Comparison of ENCODE assay signal across 29 cellular contexts in the genomic region with DNA sequence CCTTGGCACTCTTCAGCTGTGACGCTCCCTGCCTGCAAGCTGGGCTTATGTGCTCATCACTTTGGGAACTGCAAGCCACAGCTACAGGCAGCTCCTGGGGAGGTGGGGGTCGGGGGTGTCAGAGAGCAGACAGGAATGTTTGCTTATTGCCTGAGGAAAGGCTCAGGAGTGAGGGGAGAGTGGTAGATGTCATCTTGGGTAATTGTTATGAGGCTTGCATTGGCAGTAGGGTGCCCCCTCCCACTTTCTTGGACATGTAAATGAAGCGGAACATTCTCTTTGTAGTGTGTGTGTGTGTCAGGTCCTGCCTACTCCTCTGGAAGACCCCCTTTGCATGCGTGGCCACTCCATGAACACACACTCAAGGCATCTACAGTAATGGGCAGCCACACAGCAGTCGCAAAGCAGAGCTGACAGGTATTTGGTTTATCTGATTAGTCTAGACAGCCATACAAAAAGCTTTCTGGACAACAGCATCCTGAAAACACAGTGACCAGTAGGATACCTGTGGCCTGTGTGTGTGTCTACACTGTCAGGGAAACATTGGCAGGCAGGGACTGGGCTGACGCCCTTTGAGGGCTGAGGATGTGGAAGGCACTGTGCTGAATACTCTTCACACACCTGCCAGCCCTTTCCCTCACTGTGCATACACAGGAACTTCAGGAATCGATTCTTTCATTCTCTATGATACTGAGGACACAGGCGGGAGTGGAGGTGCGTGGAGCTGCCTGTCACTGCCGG. TPM values are rescaled to one million over a fixed set of nuclear protein-coding genes. Genes with fewer than 3 reads are reported as not detected.
"Had no signal": no experiment of that assay in that cellular context is flagged by ENCODE, and none has a peak within 500 bp of the region (broad histone marks: within the 10 kb centered on the region; RNA-seq: fewer than 3 reads in every experiment).

No MANE protein-coding gene starts in this region.

- H3K9me3 ChIP-seq: ascending aorta, body of pancreas, Peyer's patch, SJSA1 had no signal

- H3K9ac ChIP-seq: KMS-11 had no signal

- H3K27me3 ChIP-seq: ascending aorta, body of pancreas, Peyer's patch, SJSA1 had no signal

- H3K4me2 ChIP-seq: KMS-11 had no signal

- DNase-seq: activated CD4-positive, alpha-beta T cell treated with anti-CD3 and anti-CD28 coated beads for 48 hours; activated CD4-positive, alpha-beta T cell treated with anti-CD3 and anti-CD28 coated beads, Interleukin-2, amount 50 U/mL, for 4 hours; activated CD4-positive, CD25-positive, alpha-beta regulatory T cell treated with anti-CD3 and anti-CD28 coated beads, Interleukin-2, amount 50 U/mL, for 72 hours; activated CD8-positive, alpha-beta memory T cell treated with anti-CD3 and anti-CD28 coated beads, Interleukin-2, amount 10 ng/mL, durations not matched to agents 7 days and 5 days; activated effector memory CD4-positive, alpha-beta T cell treated with Interleukin-2 at 50 U/mL for 16 hours; activated naive CD4-positive, alpha-beta T cell; activated naive CD8-positive, alpha-beta T cell treated with anti-CD3 and anti-CD28 coated beads, Interleukin-2, amount 50 U/mL, for 24 hours; activated T-cell treated with anti-CD3 and anti-CD28 coated beads, Interleukin-2, amount 50 U/mL, for 24 hours; amniotic stem cell; body of pancreas; central memory CD4-positive, alpha-beta T cell; NCI-H1092; NCI-H1417; NCI-H2029; NCI-H2107; NCI-H2171 treated with DMSO at 0.1 percent for 48 hours; NCI-H226; NCI-H510A treated with DMSO at 0.1 percent for 48 hours; NCI-H69; NK-92 treated with Interleukin-12 subunit alpha and Interleukin-12 subunit beta, amount 100 ng/mL, for 24 hours; Peyer's patch; Right ventricle myocardium superior had no signal

- H3K4me1 ChIP-seq: ascending aorta, body of pancreas, Peyer's patch, SJSA1 had no signal

- H3K36me3 ChIP-seq: ascending aorta, Peyer's patch, SJSA1 had no signal

- H3K4me3 ChIP-seq: ascending aorta, body of pancreas, Peyer's patch, SJSA1 had no signal

- H3K27ac ChIP-seq: ascending aorta, body of pancreas, KMS-11, Peyer's patch, RWPE1, SJSA1 had no signal

RNA-seq across cellular contexts. Expression of a gene that starts 17.1 kb away (rescaled TPM):
- total RNA-seq: activated CD8-positive, alpha-beta memory T cell treated with anti-CD3 and anti-CD28 coated beads, Interleukin-2, amount 10 ng/mL, durations not matched to agents 7 days and 5 days; activated T-helper 1 cell treated with anti-CD3 and anti-CD28 coated beads, Interleukin-12 subunit alpha, Interleukin-12 subunit beta, Interleukin-2, Interleukin-4 antibody, amounts not matched to agents 30 ng/mL and 10 ng/mL and 1 ng/mL, durations not matched to agents 14 hours and 24 hours and 36 hours; ascending aorta; body of pancreas; bronchial epithelial cell; MCF 10A; Peyer's patch; Right ventricle myocardium superior; SJSA1 had no signal
